In the genomic region with DNA sequence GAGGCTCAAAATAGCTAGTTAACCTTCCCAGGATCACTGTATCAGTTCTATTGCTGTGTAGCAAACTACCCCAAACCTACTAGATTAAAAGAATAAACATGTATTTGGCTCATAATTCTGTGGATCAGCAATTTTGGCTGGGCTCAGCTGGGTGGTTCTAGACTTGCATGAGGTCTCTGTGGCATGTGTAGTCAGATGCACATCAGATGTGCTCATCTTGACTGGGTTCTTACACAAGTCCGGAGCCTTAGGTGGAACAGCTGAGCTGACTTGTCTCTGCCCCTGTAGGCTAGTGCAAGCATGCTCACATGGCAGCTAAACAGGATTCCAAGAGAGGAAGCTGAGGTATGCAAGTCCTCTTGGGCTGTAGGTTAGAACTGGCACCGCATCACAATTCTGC, we compare ENCODE assay signal across 22 cellular contexts.
A peak's percentile ranks its signal among the peaks of the same experiment; 100 is the strongest.
DNase-seq lines count a peak whose midpoint lies in the region; ATAC-seq, FAIRE-seq and TF ChIP-seq lines count a peak whose summit lies in the region.
"Had no signal": no experiment of that assay in that cellular context is flagged by ENCODE, and none has a peak within 500 bp of the region (broad histone marks: within the 10 kb centered on the region; RNA-seq: fewer than 3 reads in every experiment).

No MANE protein-coding gene starts in this region.

- H3K4me1 ChIP-seq in HepG2 (ENCODE audit: insufficient read depth, low read length) (no peaks in the 10 kb centered on the region), right lobe of liver (no peaks in the 10 kb centered on the region), RWPE2 (ENCODE audit: insufficient read depth, poor library complexity, severe bottlenecking) (peaks cover 58% of the 10 kb centered on the region)
- H3K4me1 ChIP-seq: Peyer's patch had no signal

- no peaks in the 10 kb centered on the region for H3K27me3 ChIP-seq in HepG2 (ENCODE audit: control insufficient read depth in 1 of 2, insufficient read depth in 2 of 2, low read length in 2 of 2)
- H3K27me3 ChIP-seq in right lobe of liver, result no peaks in the 10 kb centered on the region
- H3K27me3 ChIP-seq in RWPE2 (ENCODE audit: insufficient read depth, poor library complexity, severe bottlenecking), result no peaks in the 10 kb centered on the region
- H3K27me3 ChIP-seq: Peyer's patch had no signal

- POLR2A ChIA-PET in HepG2 (lab: Yijun Ruan, JAX), result no interaction called here

- no peaks in the 10 kb centered on the region for H3K9me3 ChIP-seq in HepG2 (ENCODE audit: low read length)
- H3K9me3 ChIP-seq in right lobe of liver, result no peaks in the 10 kb centered on the region
- H3K9me3 ChIP-seq in RWPE2 (ENCODE audit: severe bottlenecking), result no peaks in the 10 kb centered on the region
- H3K9me3 ChIP-seq: Peyer's patch had no signal

- DNase-seq in HepG2 (ENCODE audit: low spot score), result no peak
- DNase-seq in right lobe of liver, result no peak
- no peak for DNase-seq in RWPE2 (ENCODE audit: low spot score)
- DNase-seq in epithelial cell of prostate (ENCODE audit: low read depth, low spot score), result peak; percentile 89
- no peak for DNase-seq in activated T-helper 1 cell treated with anti-CD3 and anti-CD28 coated beads, Interleukin-12 subunit alpha, Interleukin-12 subunit beta, Interleukin-2, Interleukin-4 antibody, amounts not matched to agents 30 ng/mL and 10 ng/mL and 1 ng/mL, durations not matched to agents 14 hours and 24 hours and 36 hours (ENCODE audit: low spot score)
- no peak for DNase-seq in HUDEP-2 (lab: John Stamatoyannopoulos, UW; ENCODE audit: unreplicated experiment in 76 of 76)
- DNase-seq: DMS53, GF-D8, HCEC 1CT, Karpas-422, NCI-H1417, NCI-H1694 treated with DMSO at 0.1 percent for 48 hours, NCI-H446, NCI-H526, Peyer's patch, SHP77 had no signal

- ATAC-seq in HepG2, result no peak
- no peak for ATAC-seq in right lobe of liver
- ATAC-seq in RWPE2 (ENCODE audit: low read depth), result no peak
- no peak for ATAC-seq in HG03108 (IDR thresholded peaks at IDR 0.05; ENCODE audit: unreplicated experiment)

- no peaks in the 10 kb centered on the region for H3K9me3 Mint-ChIP-seq in activated T-helper 1 cell treated with anti-CD3 and anti-CD28 coated beads, Interleukin-12 subunit alpha, Interleukin-12 subunit beta, Interleukin-2, Interleukin-4 antibody, amounts not matched to agents 30 ng/mL and 10 ng/mL and 1 ng/mL, durations not matched to agents 14 hours and 24 hours and 36 hours

- no peak for TF ChIP-seq RAD21 in HepG2 (CRISPR knock-in tag; IDR thresholded peaks at IDR 0.05)

- CTCF ChIA-PET in HepG2 (lab: Yijun Ruan, JAX; ENCODE audit: low intra/inter-chr PET ratio, low total read pairs), result no interaction called here

- peaks cover 12% of the 10 kb centered on the region for H3K27me3 Mint-ChIP-seq in activated T-helper 1 cell treated with anti-CD3 and anti-CD28 coated beads, Interleukin-12 subunit alpha, Interleukin-12 subunit beta, Interleukin-2, Interleukin-4 antibody, amounts not matched to agents 30 ng/mL and 10 ng/mL and 1 ng/mL, durations not matched to agents 14 hours and 24 hours and 36 hours (ENCODE audit: insufficient read depth)

- in situ Hi-C loops in HepG2 (cut with HindIII; ENCODE audit: extremely low pct_ligation_motif_present, low pct_unique_long_range_greater_than_20kb), result no loop called here

- H3K9ac ChIP-seq in HepG2 (ENCODE audit: insufficient read depth, low read depth, low read length), result no peak overlapping the region

- TF ChIP-seq CTCF in HepG2 (CRISPR knock-in tag; IDR thresholded peaks at IDR 0.05) (no peak), right lobe of liver (IDR thresholded peaks at IDR 0.05) (no peak), RWPE2 (IDR thresholded peaks at IDR 0.05; ENCODE audit: poor library complexity, severe bottlenecking) (no peak)

- no peaks in the 10 kb centered on the region for H3K36me3 Mint-ChIP-seq in activated T-helper 1 cell treated with anti-CD3 and anti-CD28 coated beads, Interleukin-12 subunit alpha, Interleukin-12 subunit beta, Interleukin-2, Interleukin-4 antibody, amounts not matched to agents 30 ng/mL and 10 ng/mL and 1 ng/mL, durations not matched to agents 14 hours and 24 hours and 36 hours (ENCODE audit: low read depth)
- H3K36me3 Mint-ChIP-seq: CD14-positive monocyte had no signal

- no peaks in the 10 kb centered on the region for H3K4me1 Mint-ChIP-seq in activated T-helper 1 cell treated with anti-CD3 and anti-CD28 coated beads, Interleukin-12 subunit alpha, Interleukin-12 subunit beta, Interleukin-2, Interleukin-4 antibody, amounts not matched to agents 30 ng/mL and 10 ng/mL and 1 ng/mL, durations not matched to agents 14 hours and 24 hours and 36 hours (ENCODE audit: low read depth)
- H3K4me1 Mint-ChIP-seq: B cell, CD14-positive monocyte had no signal

- no peaks in the 10 kb centered on the region for H3K79me2 ChIP-seq in HepG2 (ENCODE audit: insufficient read depth, low read length)

- intact Hi-C loops in HepG2 (cut with micrococcal nuclease; ENCODE audit: unreplicated experiment) (no loop called here), right lobe of liver (cut with DNase I) (no loop called here)
- intact Hi-C loops in activated T-helper 1 cell treated with anti-CD3 and anti-CD28 coated beads, Interleukin-12 subunit alpha, Interleukin-12 subunit beta, Interleukin-2, Interleukin-4 antibody, amounts not matched to agents 30 ng/mL and 10 ng/mL and 1 ng/mL, durations not matched to agents 14 hours and 24 hours and 36 hours (cut with micrococcal nuclease), result no loop called here

- TF ChIP-seq POLR2A in HepG2 (IDR thresholded peaks at IDR 0.05; ENCODE audit: insufficient read depth in 1 of 2, low read depth in 2 of 2, low read length in 2 of 2), result no peak
- TF ChIP-seq POLR2A in right lobe of liver (IDR thresholded peaks at IDR 0.05), result no peak

- no peak overlapping the region for H2AFZ ChIP-seq in HepG2 (ENCODE audit: low read length)

- WGBS in HepG2 (ENCODE audit: low lambda C conversion rate), result 44% methylated on average over 2 of the region's 2 CpGs
- 90% methylated on average over 1 of the region's 2 CpGs for WGBS in right lobe of liver (ENCODE audit: insufficient coverage, low coverage, low lambda C conversion rate, missing lambda C conversion rate)

- H3K36me3 ChIP-seq in HepG2 (replicated peaks in 1 of 2; ENCODE audit: control insufficient read depth in 1 of 2, insufficient read depth in 2 of 2, low read length in 2 of 2) (no peaks in the 10 kb centered on the region), right lobe of liver (no peaks in the 10 kb centered on the region), RWPE2 (ENCODE audit: low read depth) (no peaks in the 10 kb centered on the region)
- H3K36me3 ChIP-seq: Peyer's patch had no signal

- no peaks in the 10 kb centered on the region for H4K20me1 ChIP-seq in HepG2 (ENCODE audit: insufficient read depth, low read length)

- H3K27ac ChIP-seq in HepG2 (ENCODE audit: extremely low read length, insufficient read depth, low read length) (no peak overlapping the region), right lobe of liver (no peak overlapping the region), RWPE2 (ENCODE audit: poor library complexity, severe bottlenecking) (peak overlapping the region; percentile 97), epithelial cell of prostate (peak overlapping the region; percentile 87)
- H3K27ac ChIP-seq: Peyer's patch had no signal

- no peak overlapping the region for H3K4me3 Mint-ChIP-seq in activated T-helper 1 cell treated with anti-CD3 and anti-CD28 coated beads, Interleukin-12 subunit alpha, Interleukin-12 subunit beta, Interleukin-2, Interleukin-4 antibody, amounts not matched to agents 30 ng/mL and 10 ng/mL and 1 ng/mL, durations not matched to agents 14 hours and 24 hours and 36 hours
- H3K4me3 Mint-ChIP-seq: B cell, CD14-positive monocyte had no signal

- no peak for FAIRE-seq in HepG2 (lab: Jason Lieb, UNC)
- FAIRE-seq: A204.1, GM19239, HTR-8/SVneo had no signal

- no peak overlapping the region for H3K27ac Mint-ChIP-seq in activated T-helper 1 cell treated with anti-CD3 and anti-CD28 coated beads, Interleukin-12 subunit alpha, Interleukin-12 subunit beta, Interleukin-2, Interleukin-4 antibody, amounts not matched to agents 30 ng/mL and 10 ng/mL and 1 ng/mL, durations not matched to agents 14 hours and 24 hours and 36 hours
- H3K27ac Mint-ChIP-seq: B cell, CD14-positive monocyte had no signal

- H3K4me3 ChIP-seq in HepG2 (replicated peaks in 1 of 3; ENCODE audit: insufficient read depth in 1 of 3, low read depth in 2 of 3, low read length in 3 of 3), result no peak overlapping the region
- no peak overlapping the region for H3K4me3 ChIP-seq in right lobe of liver
- no peak overlapping the region for H3K4me3 ChIP-seq in RWPE2 (ENCODE audit: severe bottlenecking)
- H3K4me3 ChIP-seq: Peyer's patch had no signal

- no peak overlapping the region for H3K4me2 ChIP-seq in HepG2 (ENCODE audit: low read depth, low read length)

- no peak for TF ChIP-seq EP300 in HepG2 (IDR thresholded peaks at IDR 0.05; ENCODE audit: low read depth in 2 of 2, low read length in 2 of 2)
- no peak for TF ChIP-seq EP300 in HepG2 (CRISPR knock-in tag; IDR thresholded peaks at IDR 0.05; ENCODE audit: borderline replicate concordance)

- BruUV-seq in HepG2 (replicated peaks; lab: Mats Ljungman, UMichigan), result no TSS peak

TF ChIP-seq in HepG2, 621 proteins besides CTCF, POLR2A, EP300 and RAD21:
- TF ChIP-seq THAP11 (CRISPR knock-in tag; IDR thresholded peaks at IDR 0.05), result no peak
- peak; percentile 19 to 30; a peak in 1 of 4 replicates for TF ChIP-seq MAFK (conservative IDR thresholded peaks at IDR 0.05 in 1 of 2, IDR thresholded peaks at IDR 0.05 in 1 of 2; ENCODE audit: low read length in 2 of 2)
- peak; percentile 95 for TF ChIP-seq ZNF331 (CRISPR knock-in tag; IDR thresholded peaks at IDR 0.05)

Comparison
In these comparisons a context has a peak if more than half of its experiments do, and no peak if none do; other contexts are left out.
1. H3K27ac ChIP-seq: peak in RWPE2 (single experiment) and epithelial cell of prostate (single experiment); none in HepG2 (single experiment) and right lobe of liver (0 of 3).